17 cellular contexts compared by ENCODE assay signal in genomic region chr1:43996733-43997115, GRCh38. TPM values are rescaled to one million over a fixed set of nuclear protein-coding genes. Genes with fewer than 3 reads are reported as not detected.
A peak's percentile ranks its signal among the peaks of the same experiment; 100 is the strongest.
DNase-seq lines count a peak whose midpoint lies in the region; ATAC-seq, FAIRE-seq and TF ChIP-seq lines count a peak whose summit lies in the region.
"Had no signal": no experiment of that assay in that cellular context is flagged by ENCODE, and none has a peak within 500 bp of the region (broad histone marks: within the 10 kb centered on the region; RNA-seq: fewer than 3 reads in every experiment).

No MANE protein-coding gene starts in this region.

- peaks cover 5% of the 10 kb centered on the region for H3K9me1 ChIP-seq in K562 (ENCODE audit: control insufficient read depth, insufficient read depth, low read length)

- H3K36me3 ChIP-seq in BLaER1 (no peaks in the 10 kb centered on the region), K562 (ENCODE audit: control insufficient read depth, insufficient read depth, low read length) (no peaks in the 10 kb centered on the region), neural progenitor cell (no peaks in the 10 kb centered on the region), ovary (no peaks in the 10 kb centered on the region)

- POLR2A ChIA-PET in K562 (lab: Yijun Ruan, JAX) = interaction anchor here (0.6 kb wide), 1 partner anchor 107 kb away, joined by 3 read pairs; no protein-coding TSS in a partner anchor

- H2AFZ ChIP-seq in K562 (ENCODE audit: low read depth, low read length) = no peak overlapping the region
- H2AFZ ChIP-seq in neural progenitor cell (replicated peaks) = no peak overlapping the region

- DNase-seq in K562 (ENCODE audit: extremely low read depth in 1 of 4, low spot score in 3 of 4) (no peak), glutamatergic neuron (no peak), neural progenitor cell (ENCODE audit: low spot score) (no peak), ecto neural progenitor cell (ENCODE audit: low spot score) (no peak), NCI-H2107 treated with DMSO at 0.1 percent for 48 hours (lab: John Stamatoyannopoulos, UW; ENCODE audit: unreplicated experiment) (no peak), occipital lobe (lab: John Stamatoyannopoulos, UW) (no peak), ovary (no peak)
- DNase-seq: CD8-positive, alpha-beta memory T cell; EL; H9; NCI-H1436; NCI-H1930; NCI-H2171 had no signal

- BruUV-seq in K562 (replicated peaks; lab: Mats Ljungman, UMichigan) = no TSS peak

- CTCF ChIA-PET in K562 (lab: Yijun Ruan, JAX; ENCODE audit: low intra/inter-chr PET ratio) = no interaction called here

- TF ChIP-seq CTCF in K562 (IDR thresholded peaks at IDR 0.05 in 2 of 3, conservative IDR thresholded peaks at IDR 0.05 in 1 of 3; ENCODE audit: insufficient read depth in 2 of 3, low read depth in 1 of 3, low read length in 3 of 3) (no peak), glutamatergic neuron (IDR thresholded peaks at IDR 0.05; ENCODE audit: partially characterized antibody, unreplicated experiment) (no peak), neural progenitor cell (IDR thresholded peaks at IDR 0.05) (no peak), ovary (IDR thresholded peaks at IDR 0.05) (no peak)

- H3K27me3 Mint-ChIP-seq in glutamatergic neuron (ENCODE audit: unreplicated experiment) (peaks cover 9% of the 10 kb centered on the region), neural progenitor cell (ENCODE audit: insufficient read depth, low read depth) (peaks cover 6% of the 10 kb centered on the region)

- no peak for FAIRE-seq in K562 (lab: Jason Lieb, UNC)
- FAIRE-seq: A549, GM12878, GM19239 had no signal

- no peaks in the 10 kb centered on the region for H3K9me3 ChIP-seq in BLaER1
- no peaks in the 10 kb centered on the region for H3K9me3 ChIP-seq in K562 (replicated peaks; ENCODE audit: control insufficient read depth, insufficient read depth, low read depth, low read length)
- H3K9me3 ChIP-seq in neural progenitor cell (ENCODE audit: low read depth) = no peaks in the 10 kb centered on the region
- H3K9me3 ChIP-seq in ovary = no peaks in the 10 kb centered on the region
- H3K9me3 ChIP-seq: A549 had no signal

- in situ Hi-C loops in K562 (cut with MboI) = no loop called here

- intact Hi-C loops in K562 (cut with micrococcal nuclease) = loop anchor here (10.0 kb wide), 1 partner anchor 298 kb away; no protein-coding TSS in a partner anchor
- intact Hi-C loops in ovary (cut with DNase I) = no loop called here

- no peak for TF ChIP-seq POLR2A in K562 (conservative IDR thresholded peaks at IDR 0.05)
- TF ChIP-seq POLR2A in ovary (IDR thresholded peaks at IDR 0.05) = no peak

- H3K4me2 ChIP-seq in BLaER1 (peak overlapping the region; percentile 89), K562 (ENCODE audit: insufficient read depth, low read length) (no peak overlapping the region), neural progenitor cell (peak overlapping the region; percentile 1)
- H3K4me2 ChIP-seq: A549 had no signal

- TF ChIP-seq EP300 in K562 (IDR thresholded peaks at IDR 0.05; ENCODE audit: low read length) (no peak), ovary (IDR thresholded peaks at IDR 0.05) (no peak)

- WGBS in K562 (ENCODE audit: insufficient coverage, low coverage, missing lambda C conversion rate) = 75% methylated on average over 6 of the region's 6 CpGs
- WGBS in ovary, 3 donors = 74 to 75% (median 74%) methylated on average over 6 of the region's 6 CpGs

- H3K27me3 ChIP-seq in BLaER1 (no peaks in the 10 kb centered on the region), K562 (ENCODE audit: control insufficient read depth in 2 of 2, insufficient read depth in 2 of 2, low read length in 2 of 2) (no peaks in the 10 kb centered on the region), neural progenitor cell (no peaks in the 10 kb centered on the region), ovary (no peaks in the 10 kb centered on the region)

- H3K4me1 ChIP-seq in BLaER1 (peaks cover 57% of the 10 kb centered on the region), K562 (replicated peaks in 1 of 2; ENCODE audit: control insufficient read depth in 2 of 2, insufficient read depth in 2 of 2, low read length in 2 of 2) (peaks cover 8 to 67% of the 10 kb centered on the region in 2 experiments; a peak in 4 of 5 replicates), neural progenitor cell (peaks cover 10% of the 10 kb centered on the region), ovary (ENCODE audit: insufficient read depth) (peaks cover 1% of the 10 kb centered on the region)

- H3K36me3 Mint-ChIP-seq in glutamatergic neuron (ENCODE audit: unreplicated experiment) (no peaks in the 10 kb centered on the region), neural progenitor cell (no peaks in the 10 kb centered on the region)
- H3K36me3 Mint-ChIP-seq: CD8-positive, alpha-beta memory T cell had no signal

- H3K9me3 Mint-ChIP-seq in glutamatergic neuron (ENCODE audit: unreplicated experiment) (peaks cover 1% of the 10 kb centered on the region), neural progenitor cell (no peaks in the 10 kb centered on the region)
- H3K9me3 Mint-ChIP-seq: CD8-positive, alpha-beta memory T cell; H9 had no signal

- H3K27ac Mint-ChIP-seq in glutamatergic neuron (ENCODE audit: unreplicated experiment) = peak overlapping the region; percentile 57
- peak overlapping the region; percentile 94 for H3K27ac Mint-ChIP-seq in neural progenitor cell

- H3K79me2 ChIP-seq in K562 (ENCODE audit: control insufficient read depth, insufficient read depth, low read length) = no peaks in the 10 kb centered on the region
- no peaks in the 10 kb centered on the region for H3K79me2 ChIP-seq in neural progenitor cell (ENCODE audit: low read depth)

- TF ChIP-seq RAD21 in K562 (CRISPR knock-in tag; conservative IDR thresholded peaks at IDR 0.05 in 1 of 2, IDR thresholded peaks at IDR 0.05 in 1 of 2) = no peak

- H3K4me3 ChIP-seq in BLaER1 (no peak overlapping the region), K562 (no peak overlapping the region), neural progenitor cell (no peak overlapping the region), ovary (no peak overlapping the region)
- H3K4me3 ChIP-seq: A549, GM12878 had no signal

- H3K4me1 Mint-ChIP-seq in glutamatergic neuron (ENCODE audit: low read depth, unreplicated experiment) (peaks cover 4% of the 10 kb centered on the region), neural progenitor cell (peaks cover 42% of the 10 kb centered on the region)

- H3K27ac ChIP-seq in BLaER1 (peak overlapping the region; percentile 35; the same call in 1 of the 2 replicates), K562 (ENCODE audit: extremely low read depth, low read depth, low read length) (no peak overlapping the region), neural progenitor cell (no peak overlapping the region), ovary (no peak overlapping the region)
- H3K27ac ChIP-seq: A549 had no signal

- H3K4me3 Mint-ChIP-seq in glutamatergic neuron (ENCODE audit: unreplicated experiment) = peak overlapping the region; percentile 61
- peak overlapping the region; percentile 80 for H3K4me3 Mint-ChIP-seq in neural progenitor cell
- H3K4me3 Mint-ChIP-seq: H9 had no signal

- H3F3A ChIP-seq in neural progenitor cell (ENCODE audit: low read depth) = peaks cover 19% of the 10 kb centered on the region

- H3K9ac ChIP-seq in BLaER1 (no peak overlapping the region), K562 (ENCODE audit: insufficient read depth in 1 of 2, low read depth in 2 of 2, low read length in 2 of 2) (peak overlapping the region in 1 of 2 experiments; percentile 38; a peak in 2 of 4 replicates), neural progenitor cell (no peak overlapping the region)

- ATAC-seq in K562 = no peak
- ATAC-seq: A549, GM12878 had no signal

- H4K20me1 ChIP-seq in BLaER1 = no peaks in the 10 kb centered on the region
- H4K20me1 ChIP-seq in K562 (replicated peaks; ENCODE audit: control insufficient read depth, insufficient read depth, low read length) = no peaks in the 10 kb centered on the region
- H4K20me1 ChIP-seq in neural progenitor cell (ENCODE audit: low read depth) = peaks cover 21% of the 10 kb centered on the region

RNA-seq across cellular contexts. Expression of gene CCDC24, which starts 5.3 kb away (rescaled TPM):
- 1.4 and 6.8 TPM in 2 replicates for total RNA-seq in K562 (2011; cell fraction: chromatin; rRNA removed; ENCODE audit: low replicate concordance)
- 5.8 TPM in 2 replicates for total RNA-seq in K562 (2011; cell fraction: nucleolus; rRNA removed)
- 4.1 and 6.1 TPM in 2 replicates for total RNA-seq in K562 (2011; cell fraction: nucleoplasm; rRNA removed)
- total RNA-seq in K562 (2014; rRNA removed) = 3.0 and 4.5 TPM in 2 replicates
- 0.70 and 1.5 TPM in 2 replicates for total RNA-seq in K562 (2014; rRNA removed; fragmentation: Illumina TruSeq; extraction: Trizol)
- total RNA-seq in K562 (2015; rRNA removed; fragmentation: Illumina TruSeq; extraction: Trizol) = 1.7 and 2.2 TPM in 2 replicates
- 4.4 and 5.2 TPM in 2 replicates for total RNA-seq in K562 (2021)
- polyA plus RNA-seq in K562 (2011; rRNA removed) = 1.3 and 2.3 TPM in 2 replicates
- polyA plus RNA-seq in K562 (2011; cell fraction: cytosol; rRNA removed) = 2.0 and 4.9 TPM in 2 replicates
- polyA plus RNA-seq in K562 (2011; cell fraction: nucleus; rRNA removed) = 6.8 and 13.1 TPM in 2 replicates
- polyA plus RNA-seq in K562 (2012) = 3.7 and 4.3 TPM in 2 replicates
- polyA plus RNA-seq in K562 (2014; fragmentation: Illumina TruSeq; extraction: Trizol) = 1.5 and 3.0 TPM in 2 replicates
- polyA plus RNA-seq in K562 (2014; fragmentation: Nextera tagmentation; extraction: Ambion mirVana) = under 1 TPM; 0.31 to 0.64 TPM
- 3.7 and 4.5 TPM in 2 replicates for polyA plus RNA-seq in K562 (2014; rRNA removed)
- polyA minus RNA-seq in K562 (2011; rRNA and poly(A)+ RNA removed) = 0.36 and 0.39 TPM in 2 replicates
- polyA minus RNA-seq in K562 (2011; cell fraction: cytosol; rRNA and poly(A)+ RNA removed) = 1.1 and 5.4 TPM in 2 replicates
- polyA minus RNA-seq in K562 (2011; cell fraction: nucleus; rRNA and poly(A)+ RNA removed) = 1.7 and 2.2 TPM in 2 replicates
- total RNA-seq in glutamatergic neuron (ENCODE audit: unreplicated experiment) = 6.3 TPM
- 3.3 and 13.5 TPM in 2 replicates for total RNA-seq in neural progenitor cell (ENCODE audit: low replicate concordance)
- 7.2 TPM for total RNA-seq in occipital lobe
- total RNA-seq in ovary = 10 to 100 TPM in 1 of 7 donors, 1 to 10 TPM in 6; 2.1 to 23.3 (median 7.3) TPM
- 1 to 10 TPM; 1.1 to 6.2 TPM for polyA plus RNA-seq in ovary

RNA-seq across cellular contexts. Expression of gene B4GALT2, which starts 17.7 kb away (rescaled TPM):
- total RNA-seq in K562 (2011; cell fraction: chromatin; rRNA removed; ENCODE audit: low replicate concordance) = 27.8 and 57.7 TPM in 2 replicates
- total RNA-seq in K562 (2011; cell fraction: nucleolus; rRNA removed) = 51.2 and 57.7 TPM in 2 replicates
- total RNA-seq in K562 (2011; cell fraction: nucleoplasm; rRNA removed) = 45.8 and 54.2 TPM in 2 replicates
- total RNA-seq in K562 (2014; rRNA removed) = 86.8 and 116 TPM in 2 replicates
- total RNA-seq in K562 (2014; rRNA removed; fragmentation: Illumina TruSeq; extraction: Trizol) = 23.4 and 31.0 TPM in 2 replicates
- 43.8 and 45.9 TPM in 2 replicates for total RNA-seq in K562 (2015; rRNA removed; fragmentation: Illumina TruSeq; extraction: Trizol)
- total RNA-seq in K562 (2021) = 76.2 and 78.0 TPM in 2 replicates
- 39.0 and 43.9 TPM in 2 replicates for polyA plus RNA-seq in K562 (2011; rRNA removed)
- 78.6 and 206 TPM in 2 replicates for polyA plus RNA-seq in K562 (2011; cell fraction: cytosol; rRNA removed)
- 55.1 and 117 TPM in 2 replicates for polyA plus RNA-seq in K562 (2011; cell fraction: nucleus; rRNA removed)
- polyA plus RNA-seq in K562 (2012) = 44.8 and 50.7 TPM in 2 replicates
- 63.7 and 69.7 TPM in 2 replicates for polyA plus RNA-seq in K562 (2014; fragmentation: Illumina TruSeq; extraction: Trizol)
- polyA plus RNA-seq in K562 (2014; fragmentation: Nextera tagmentation; extraction: Ambion mirVana) = 1 to 10 TPM; 1.3 to 2.8 TPM
- polyA plus RNA-seq in K562 (2014; rRNA removed) = 71.9 and 85.4 TPM in 2 replicates
- 21.4 and 27.7 TPM in 2 replicates for polyA minus RNA-seq in K562 (2011; rRNA and poly(A)+ RNA removed)
- polyA minus RNA-seq in K562 (2011; cell fraction: cytosol; rRNA and poly(A)+ RNA removed) = 40.9 and 42.3 TPM in 2 replicates
- polyA minus RNA-seq in K562 (2011; cell fraction: nucleus; rRNA and poly(A)+ RNA removed) = 26.7 and 28.3 TPM in 2 replicates
- total RNA-seq in glutamatergic neuron (ENCODE audit: unreplicated experiment) = 45.7 TPM
- 23.7 and 96.3 TPM in 2 replicates for total RNA-seq in neural progenitor cell (ENCODE audit: low replicate concordance)
- 93.9 TPM for total RNA-seq in occipital lobe
- 10 to 100 TPM; 11.9 to 51.3 (median 33.9) TPM for total RNA-seq in ovary
- polyA plus RNA-seq in ovary = 10 to 100 TPM; 14.4 to 22.1 TPM

RNA-seq across cellular contexts. Expression of gene ATP6V0B, which starts 22.0 kb away (rescaled TPM):
- total RNA-seq in K562 (2011; cell fraction: chromatin; rRNA removed; ENCODE audit: low replicate concordance) = 240 and 478 TPM in 2 replicates
- 771 and 1,062 TPM in 2 replicates for total RNA-seq in K562 (2011; cell fraction: nucleolus; rRNA removed)
- total RNA-seq in K562 (2011; cell fraction: nucleoplasm; rRNA removed) = 571 and 616 TPM in 2 replicates
- total RNA-seq in K562 (2014; rRNA removed) = 296 and 328 TPM in 2 replicates
- 143 and 167 TPM in 2 replicates for total RNA-seq in K562 (2014; rRNA removed; fragmentation: Illumina TruSeq; extraction: Trizol)
- 196 and 203 TPM in 2 replicates for total RNA-seq in K562 (2015; rRNA removed; fragmentation: Illumina TruSeq; extraction: Trizol)
- 279 and 286 TPM in 2 replicates for total RNA-seq in K562 (2021)
- polyA plus RNA-seq in K562 (2011; rRNA removed) = 220 and 288 TPM in 2 replicates
- polyA plus RNA-seq in K562 (2011; cell fraction: cytosol; rRNA removed) = 552 and 632 TPM in 2 replicates
- polyA plus RNA-seq in K562 (2011; cell fraction: nucleus; rRNA removed) = 601 and 849 TPM in 2 replicates
- polyA plus RNA-seq in K562 (2012) = 179 and 264 TPM in 2 replicates
- 186 and 195 TPM in 2 replicates for polyA plus RNA-seq in K562 (2014; fragmentation: Illumina TruSeq; extraction: Trizol)
- polyA plus RNA-seq in K562 (2014; fragmentation: Nextera tagmentation; extraction: Ambion mirVana) = 100 to 1,000 TPM; 137 to 276 TPM
- 282 and 348 TPM in 2 replicates for polyA plus RNA-seq in K562 (2014; rRNA removed)
- 127 and 130 TPM in 2 replicates for polyA minus RNA-seq in K562 (2011; rRNA and poly(A)+ RNA removed)
- polyA minus RNA-seq in K562 (2011; cell fraction: cytosol; rRNA and poly(A)+ RNA removed) = 83.6 and 86.7 TPM in 2 replicates
- 102 and 149 TPM in 2 replicates for polyA minus RNA-seq in K562 (2011; cell fraction: nucleus; rRNA and poly(A)+ RNA removed)
- 208 TPM for total RNA-seq in glutamatergic neuron (ENCODE audit: unreplicated experiment)
- 39.2 and 71.2 TPM in 2 replicates for total RNA-seq in neural progenitor cell (ENCODE audit: low replicate concordance)
- total RNA-seq in occipital lobe = 183 TPM
- total RNA-seq in ovary = 100 to 1,000 TPM in 1 of 7 donors, 10 to 100 TPM in 6; 46.1 to 108 (median 66.9) TPM
- polyA plus RNA-seq in ovary = 10 to 100 TPM; 74.4 to 76.1 TPM

RNA-seq across cellular contexts. Expression of gene DPH2, which starts 26.9 kb away (rescaled TPM):
- total RNA-seq in K562 (2011; cell fraction: chromatin; rRNA removed; ENCODE audit: low replicate concordance) = 110 and 268 TPM in 2 replicates
- total RNA-seq in K562 (2011; cell fraction: nucleolus; rRNA removed) = 191 and 199 TPM in 2 replicates
- total RNA-seq in K562 (2011; cell fraction: nucleoplasm; rRNA removed) = 123 and 150 TPM in 2 replicates
- 87.5 and 122 TPM in 2 replicates for total RNA-seq in K562 (2014; rRNA removed)
- 31.9 and 39.4 TPM in 2 replicates for total RNA-seq in K562 (2014; rRNA removed; fragmentation: Illumina TruSeq; extraction: Trizol)
- 66.8 and 68.1 TPM in 2 replicates for total RNA-seq in K562 (2015; rRNA removed; fragmentation: Illumina TruSeq; extraction: Trizol)
- total RNA-seq in K562 (2021) = 94.1 and 97.3 TPM in 2 replicates
- polyA plus RNA-seq in K562 (2011; rRNA removed) = 63.1 and 71.2 TPM in 2 replicates
- 117 and 149 TPM in 2 replicates for polyA plus RNA-seq in K562 (2011; cell fraction: cytosol; rRNA removed)
- polyA plus RNA-seq in K562 (2011; cell fraction: nucleus; rRNA removed) = 379 and 380 TPM in 2 replicates
- polyA plus RNA-seq in K562 (2012) = 39.2 and 65.5 TPM in 2 replicates
- polyA plus RNA-seq in K562 (2014; fragmentation: Illumina TruSeq; extraction: Trizol) = 81.1 and 106 TPM in 2 replicates
- 10 to 100 TPM; 17.9 to 27.0 TPM for polyA plus RNA-seq in K562 (2014; fragmentation: Nextera tagmentation; extraction: Ambion mirVana)
- 93.2 and 110 TPM in 2 replicates for polyA plus RNA-seq in K562 (2014; rRNA removed)
- polyA minus RNA-seq in K562 (2011; rRNA and poly(A)+ RNA removed) = 50.3 and 52.5 TPM in 2 replicates
- 35.5 and 48.5 TPM in 2 replicates for polyA minus RNA-seq in K562 (2011; cell fraction: cytosol; rRNA and poly(A)+ RNA removed)
- 96.7 and 113 TPM in 2 replicates for polyA minus RNA-seq in K562 (2011; cell fraction: nucleus; rRNA and poly(A)+ RNA removed)
- 25.3 TPM for total RNA-seq in glutamatergic neuron (ENCODE audit: unreplicated experiment)
- total RNA-seq in neural progenitor cell (ENCODE audit: low replicate concordance) = 9.5 and 20.0 TPM in 2 replicates
- total RNA-seq in occipital lobe = 15.9 TPM
- total RNA-seq in ovary = 10 to 100 TPM in 6 of 7 donors, 1 to 10 TPM in 1; 7.2 to 27.0 (median 16.2) TPM
- 10 to 100 TPM in 1 of 2 donors, 1 to 10 TPM in 1; 8.5 to 12.7 TPM for polyA plus RNA-seq in ovary

RNA-seq across cellular contexts. Expression of gene SLC6A9, which starts 34.5 kb away (rescaled TPM):
- 15.5 and 41.5 TPM in 2 replicates for total RNA-seq in K562 (2011; cell fraction: chromatin; rRNA removed; ENCODE audit: low replicate concordance)
- total RNA-seq in K562 (2011; cell fraction: nucleolus; rRNA removed) = 28.5 and 33.8 TPM in 2 replicates
- total RNA-seq in K562 (2011; cell fraction: nucleoplasm; rRNA removed) = 21.3 and 22.7 TPM in 2 replicates
- total RNA-seq in K562 (2014; rRNA removed) = 4.1 and 8.4 TPM in 2 replicates
- total RNA-seq in K562 (2014; rRNA removed; fragmentation: Illumina TruSeq; extraction: Trizol) = 2.5 and 3.0 TPM in 2 replicates
- 0.51 and 0.75 TPM in 2 replicates for total RNA-seq in K562 (2015; rRNA removed; fragmentation: Illumina TruSeq; extraction: Trizol)
- 16.7 and 18.7 TPM in 2 replicates for total RNA-seq in K562 (2021)
- polyA plus RNA-seq in K562 (2011; rRNA removed) = 2.9 and 8.8 TPM in 2 replicates
- polyA plus RNA-seq in K562 (2011; cell fraction: cytosol; rRNA removed) = 5.7 and 6.6 TPM in 2 replicates
- 27.8 and 27.9 TPM in 2 replicates for polyA plus RNA-seq in K562 (2011; cell fraction: nucleus; rRNA removed)
- polyA plus RNA-seq in K562 (2012) = 6.2 and 54.3 TPM in 2 replicates
- 12.9 and 16.7 TPM in 2 replicates for polyA plus RNA-seq in K562 (2014; fragmentation: Illumina TruSeq; extraction: Trizol)
- under 1 TPM; 0.17 to 0.25 TPM for polyA plus RNA-seq in K562 (2014; fragmentation: Nextera tagmentation; extraction: Ambion mirVana)
- 10.5 and 10.6 TPM in 2 replicates for polyA plus RNA-seq in K562 (2014; rRNA removed)
- 3.7 and 5.1 TPM in 2 replicates for polyA minus RNA-seq in K562 (2011; rRNA and poly(A)+ RNA removed)
- polyA minus RNA-seq in K562 (2011; cell fraction: cytosol; rRNA and poly(A)+ RNA removed) = 2.5 and 5.5 TPM in 2 replicates
- polyA minus RNA-seq in K562 (2011; cell fraction: nucleus; rRNA and poly(A)+ RNA removed) = 6.1 and 10.2 TPM in 2 replicates
- 8.9 TPM for total RNA-seq in glutamatergic neuron (ENCODE audit: unreplicated experiment)
- 1.4 and 5.6 TPM in 2 replicates for total RNA-seq in neural progenitor cell (ENCODE audit: low replicate concordance)
- 3.0 TPM for total RNA-seq in occipital lobe
- total RNA-seq in ovary = 10 to 100 TPM in 1 of 7 donors, 1 to 10 TPM in 6; 1.1 to 74.1 (median 4.6) TPM
- polyA plus RNA-seq in ovary = 10 to 100 TPM in 1 of 2 donors, 1 to 10 TPM in 1; 2.1 to 14.1 TPM
